In genomic region chr6:142887534-142887933, GRCh38 we compare ENCODE assay signal across 1 cellular context.
TF ChIP-seq lines count a peak whose summit lies in the region.

No MANE protein-coding gene starts in this region.

TF ChIP-seq in GM23338, 12 proteins besides CTCF, POLR2A, EP300 and RAD21 (continued from another document):
- TF ChIP-seq ZNF462 (CRISPR knock-in tag; IDR thresholded peaks at IDR 0.05): no peak
